ENCODE assay signal across 8 cellular contexts in the genomic region with DNA sequence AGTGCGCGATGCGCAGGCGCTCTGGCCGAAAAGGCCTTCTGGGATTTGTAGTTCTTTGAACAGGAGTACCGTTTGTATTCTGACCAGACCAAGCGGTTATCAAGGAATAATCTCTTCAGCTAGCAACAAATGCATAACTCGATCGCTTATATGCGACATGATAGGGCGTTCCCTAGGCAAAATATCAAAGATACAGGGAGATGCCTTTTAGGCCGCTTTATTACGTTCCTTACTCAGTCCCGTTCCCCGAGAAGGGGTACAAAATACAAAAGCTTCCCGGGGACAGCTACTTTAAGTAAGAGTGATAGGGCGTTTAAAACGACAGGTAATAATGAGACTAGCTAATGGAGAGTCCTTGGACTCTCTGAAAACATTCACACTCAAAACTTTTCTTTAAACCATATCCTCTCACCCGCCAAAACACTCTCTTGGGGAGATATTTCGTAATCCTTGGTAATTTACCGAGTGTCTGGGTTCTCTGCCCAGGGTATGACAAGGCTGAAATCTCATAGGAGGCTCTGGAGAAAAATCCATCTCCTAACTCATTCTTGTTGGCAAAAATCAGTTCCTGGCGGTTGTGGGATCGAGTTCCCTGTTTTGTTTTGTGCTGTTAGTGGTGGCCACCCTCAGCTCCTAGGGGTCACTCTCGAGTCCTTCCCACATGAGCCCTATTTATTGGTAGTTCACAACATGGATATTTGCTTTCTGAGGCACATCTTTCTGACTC. TPM values are rescaled to one million over a fixed set of nuclear protein-coding genes. Genes with fewer than 3 reads are reported as not detected.
DNase-seq lines count a peak whose midpoint lies in the region; ATAC-seq and TF ChIP-seq lines count a peak whose summit lies in the region.

No MANE protein-coding gene starts in this region.

- ATAC-seq in GM21619 (IDR thresholded peaks at IDR 0.05; ENCODE audit: unreplicated experiment): peak; percentile 16
- ATAC-seq in thoracic aorta (ENCODE audit: insufficient number of reproducible peaks, low FRiP score, low read depth): peak; percentile 60
- no peak for ATAC-seq in GM18505 (IDR thresholded peaks at IDR 0.05; ENCODE audit: unreplicated experiment)

- H3K4me1 ChIP-seq in endodermal cell (ENCODE audit: control insufficient read depth, insufficient read depth, low read length) (no peaks in the 10 kb centered on the region), thoracic aorta (ENCODE audit: control insufficient read depth in 1 of 2, low read depth in 2 of 2) (peaks cover 26 to 33% of the 10 kb centered on the region in 2 donors)

- TF ChIP-seq CTCF in endodermal cell (conservative IDR thresholded peaks at IDR 0.05): peak; percentile 66
- TF ChIP-seq CTCF in thoracic aorta (IDR thresholded peaks at IDR 0.05): no peak

- H3K36me3 ChIP-seq in endodermal cell (ENCODE audit: control insufficient read depth, insufficient read depth, low read length): peaks cover 17% of the 10 kb centered on the region
- H3K36me3 ChIP-seq in thoracic aorta: no peaks in the 10 kb centered on the region

- WGBS in endodermal cell (ENCODE audit: insufficient coverage in 1 of 2, insufficient read length in 1 of 2), 2 experiments: 5 to 12% methylated on average over 17 to 23 of the region's 24 CpGs

- H3K4me3 ChIP-seq in Jurkat, Clone E6-1 (ENCODE audit: low read length): peak overlapping the region; percentile 96
- H3K4me3 ChIP-seq in endodermal cell (ENCODE audit: low read length): peak overlapping the region; percentile 95
- peak overlapping the region; percentile 80 for H3K4me3 ChIP-seq in thoracic aorta

- peaks cover 13% of the 10 kb centered on the region for H3K4me1 Mint-ChIP-seq in endodermal cell

- H3K36me3 Mint-ChIP-seq in endodermal cell (ENCODE audit: low read depth): peaks cover 8% of the 10 kb centered on the region

- H3K27ac ChIP-seq in endodermal cell (ENCODE audit: low read depth, low read length) (no peak overlapping the region), thoracic aorta (peak overlapping the region; percentile 86 to 95)

- peak overlapping the region; percentile 89 for H3K9ac ChIP-seq in endodermal cell (ENCODE audit: extremely low read depth, low read length, poor library complexity, severe bottlenecking)

- H3K27me3 ChIP-seq in endodermal cell (ENCODE audit: control insufficient read depth, insufficient read depth, low read length, poor library complexity, severe bottlenecking) (no peaks in the 10 kb centered on the region), thoracic aorta (replicated peaks; ENCODE audit: insufficient read depth) (no peaks in the 10 kb centered on the region)

- H3K27ac Mint-ChIP-seq in endodermal cell: peak overlapping the region; percentile 99

- H3K4me3 Mint-ChIP-seq in endodermal cell: peak overlapping the region; percentile 99

- H3K9me3 ChIP-seq in endodermal cell (ENCODE audit: control insufficient read depth, low read length): no peaks in the 10 kb centered on the region
- H3K9me3 ChIP-seq in thoracic aorta: no peaks in the 10 kb centered on the region

- DNase-seq in GDM1 (lab: John Stamatoyannopoulos, UW) (peak; percentile 8), SKM-1 treated with dmso at 0.1 percent for 144 hours (lab: John Stamatoyannopoulos, UW; ENCODE audit: unreplicated experiment) (peak; percentile 17), endodermal cell (peak; percentile 74), medulla oblongata (ENCODE audit: extremely low spot score) (peak; percentile 62), thoracic aorta (ENCODE audit: low spot score) (no peak)
- DNase-seq in Jurkat, Clone E6-1 (ENCODE audit: low read depth, low spot score): no peak

- no peaks in the 10 kb centered on the region for H3K9me3 Mint-ChIP-seq in endodermal cell

- H3K27me3 Mint-ChIP-seq in endodermal cell (ENCODE audit: insufficient read depth): peaks cover 2% of the 10 kb centered on the region

- TF ChIP-seq POLR2A in GM18505 (IDR thresholded peaks at IDR 0.05; ENCODE audit: borderline replicate concordance, extremely low read depth, insufficient read depth, insufficient read length): no peak

RNA-seq across cellular contexts. Expression of gene SNW1, which starts 0.4 kb away (rescaled TPM):
- polyA plus RNA-seq in Jurkat, Clone E6-1 (2012; ENCODE audit: insufficient read depth, insufficient read length): 86.3 TPM
- total RNA-seq in endodermal cell: 10 to 100 TPM; 60.8 to 87.8 TPM
- 70.7 TPM for polyA plus RNA-seq in endodermal cell (2013, experiment 1 of 2)
- 66.3 TPM for polyA plus RNA-seq in endodermal cell (2013, experiment 2 of 2)
- 10 to 100 TPM; 40.9 to 47.5 TPM for total RNA-seq in thoracic aorta

RNA-seq across cellular contexts. Expression of gene ADCK1, which starts 38.5 kb away (rescaled TPM):
- 5.9 TPM for polyA plus RNA-seq in Jurkat, Clone E6-1 (2012; ENCODE audit: insufficient read depth, insufficient read length)
- 1 to 10 TPM; 6.9 to 7.4 TPM for total RNA-seq in endodermal cell
- polyA plus RNA-seq in endodermal cell (2013, experiment 1 of 2): 10.4 TPM
- 8.2 TPM for polyA plus RNA-seq in endodermal cell (2013, experiment 2 of 2)
- 10 to 100 TPM in 1 of 2 donors, 1 to 10 TPM in 1; 2.2 to 11.2 TPM for total RNA-seq in thoracic aorta

RNA-seq across cellular contexts. Expression of gene SLIRP, which starts 53.5 kb away (rescaled TPM):
- 567 TPM for polyA plus RNA-seq in Jurkat, Clone E6-1 (2012; ENCODE audit: insufficient read depth, insufficient read length)
- total RNA-seq in endodermal cell (100 to 1,000 TPM; 228 to 237 TPM), thoracic aorta (100 to 1,000 TPM; 260 to 347 TPM)
- polyA plus RNA-seq in endodermal cell (2013, experiment 1 of 2): 331 TPM
- 313 TPM for polyA plus RNA-seq in endodermal cell (2013, experiment 2 of 2)

RNA-seq across cellular contexts. Expression of gene ALKBH1, which starts 53.5 kb away (rescaled TPM):
- 17.8 TPM for polyA plus RNA-seq in Jurkat, Clone E6-1 (2012; ENCODE audit: insufficient read depth, insufficient read length)
- total RNA-seq in endodermal cell (10 to 100 TPM; 11.0 to 15.1 TPM), thoracic aorta (1 to 10 TPM; 7.2 to 7.3 TPM)
- polyA plus RNA-seq in endodermal cell (2013, experiment 1 of 2): 15.6 TPM
- 12.0 TPM for polyA plus RNA-seq in endodermal cell (2013, experiment 2 of 2)

Comparison
In these comparisons a context has a peak if more than half of its experiments do, and no peak if none do; other contexts are left out.
1. DNase-seq: peak in GDM1 (single experiment), SKM-1 treated with dmso at 0.1 percent for 144 hours (single experiment), endodermal cell (single experiment) and medulla oblongata (single experiment); none in Jurkat, Clone E6-1 (single experiment) and thoracic aorta (single experiment).
2. Peak in every context shown above with its lines, with median percentiles within 50 percentile points of each other: H3K4me3 ChIP-seq.